In the genomic region with DNA sequence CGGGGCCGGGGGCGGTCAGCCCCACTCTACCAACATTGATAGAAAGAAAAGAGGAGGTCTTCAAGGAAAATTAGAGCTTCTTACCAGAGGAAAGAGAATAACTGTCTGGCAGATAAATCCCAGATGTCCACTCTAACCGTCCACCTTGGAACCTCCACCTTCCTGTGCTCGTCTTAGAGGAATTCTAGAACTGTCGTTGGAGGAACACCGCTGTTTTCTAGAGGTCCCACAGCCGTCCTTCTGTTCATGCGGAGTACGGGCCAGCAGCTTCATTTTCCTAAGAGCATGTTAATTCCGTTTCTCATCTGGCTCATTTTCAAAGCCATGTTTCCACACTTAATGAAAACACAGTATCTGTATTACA, we compare ENCODE assay signal across 11 cellular contexts.
A peak's percentile ranks its signal among the peaks of the same experiment; 100 is the strongest.
DNase-seq lines count a peak whose midpoint lies in the region; ATAC-seq and TF ChIP-seq lines count a peak whose summit lies in the region.
"Had no signal": no experiment of that assay in that cellular context is flagged by ENCODE, and none has a peak within 500 bp of the region (broad histone marks: within the 10 kb centered on the region; RNA-seq: fewer than 3 reads in every experiment).

No MANE protein-coding gene starts in this region.

- peak overlapping the region; percentile 68 for H2AFZ ChIP-seq in parathyroid adenoma

- no peaks in the 10 kb centered on the region for H3K27me3 ChIP-seq in Peyer's patch
- no peaks in the 10 kb centered on the region for H3K27me3 ChIP-seq in gastroesophageal sphincter
- no peaks in the 10 kb centered on the region for H3K27me3 ChIP-seq in parathyroid adenoma (ENCODE audit: control insufficient read depth, insufficient read depth, low read length)

- TF ChIP-seq CTCF in AG09309 (IDR thresholded peaks at IDR 0.05; ENCODE audit: control insufficient read depth, insufficient read depth, low read depth, low read length, missing control alignments) (no peak), Peyer's patch (IDR thresholded peaks at IDR 0.05) (no peak), gastroesophageal sphincter (IDR thresholded peaks at IDR 0.05) (no peak), parathyroid adenoma (IDR thresholded peaks at IDR 0.05) (no peak)

- no peak for DNase-seq in AG09309 (ENCODE audit: low read depth)
- no peak for DNase-seq in Peyer's patch
- DNase-seq in stimulated activated CD4-positive, alpha-beta T cell treated with anti-CD3 and anti-CD28 coated beads, Interleukin-4, amount 100 ng/mL, for 4 hours = no peak
- DNase-seq in globus pallidus (ENCODE audit: low spot score) = no peak
- no peak for DNase-seq in stimulated activated naive CD4-positive, alpha-beta T cell (lab: John Stamatoyannopoulos, UW)
- DNase-seq: cortex of kidney, SW 1271 had no signal

- WGBS in gastroesophageal sphincter (ENCODE audit: low coverage in 1 of 2), 2 donors = 9 to 26% methylated on average over 8 of the region's 11 CpGs

- no peaks in the 10 kb centered on the region for H3K79me2 ChIP-seq in parathyroid adenoma

- H3K36me3 ChIP-seq in Peyer's patch (no peaks in the 10 kb centered on the region), gastroesophageal sphincter (no peaks in the 10 kb centered on the region), parathyroid adenoma (ENCODE audit: control insufficient read depth, insufficient read depth, low read length) (no peaks in the 10 kb centered on the region)

- ATAC-seq in gastroesophageal sphincter (no peak), HG02759 (IDR thresholded peaks at IDR 0.05; ENCODE audit: unreplicated experiment) (no peak)

- TF ChIP-seq POLR2A in Peyer's patch (IDR thresholded peaks at IDR 0.05) (no peak), gastroesophageal sphincter (IDR thresholded peaks at IDR 0.05) (no peak)

- H3K9ac ChIP-seq in parathyroid adenoma = no peak overlapping the region

- no peaks in the 10 kb centered on the region for H3K9me3 ChIP-seq in Peyer's patch
- H3K9me3 ChIP-seq in gastroesophageal sphincter = no peaks in the 10 kb centered on the region
- H3K9me3 ChIP-seq in parathyroid adenoma (ENCODE audit: control insufficient read depth, low read length) = no peaks in the 10 kb centered on the region

- H3K4me3 ChIP-seq in AG09309 (ENCODE audit: control insufficient read depth, low read depth, low read length) = peak overlapping the region; percentile 43
- peak overlapping the region; percentile 22 to 45 (median 24) for H3K4me3 ChIP-seq in Peyer's patch
- peak overlapping the region; percentile 39 to 47 for H3K4me3 ChIP-seq in gastroesophageal sphincter
- peak overlapping the region; percentile 58 for H3K4me3 ChIP-seq in parathyroid adenoma (ENCODE audit: low read depth, low read length)
- H3K4me3 ChIP-seq: lung had no signal

- H3K27ac ChIP-seq in Peyer's patch = no peak overlapping the region
- H3K27ac ChIP-seq in gastroesophageal sphincter = peak overlapping the region in 1 of 4 donors; percentile 53
- no peak overlapping the region for H3K27ac ChIP-seq in parathyroid adenoma

- H3K4me2 ChIP-seq in parathyroid adenoma (ENCODE audit: low read length) = peak overlapping the region; percentile 74

- H3K4me1 ChIP-seq in Peyer's patch = no peaks in the 10 kb centered on the region
- peaks cover 0 to 7% (median 0%) of the 10 kb centered on the region in 3 donors for H3K4me1 ChIP-seq in gastroesophageal sphincter
- H3K4me1 ChIP-seq in parathyroid adenoma = no peaks in the 10 kb centered on the region

- TF ChIP-seq EP300 in gastroesophageal sphincter (IDR thresholded peaks at IDR 0.05) = no peak
